In genomic region chr19:1248454-1249297, GRCh38 we compare ENCODE assay signal across 8 cellular contexts. TPM values are rescaled to one million over a fixed set of nuclear protein-coding genes. Genes with fewer than 3 reads are reported as not detected.
DNase-seq lines count a peak whose midpoint lies in the region; ATAC-seq and TF ChIP-seq lines count a peak whose summit lies in the region.

TSS of gene MIDN (plus strand) at chr19:1248583. CDS start at chr19:1250297, 1,714 bp downstream.

- peaks cover 0 to 6% (median 0%) of the 10 kb centered on the region in 3 donors for H3K27me3 Mint-ChIP-seq in CD14-positive monocyte (ENCODE audit: low read depth in 3 of 3)

- H3F3A ChIP-seq in neural cell (ENCODE audit: insufficient read depth, low read length, poor library complexity, severe bottlenecking), result no peaks in the 10 kb centered on the region

- H3K27ac Mint-ChIP-seq in CD14-positive monocyte, result peak within 1 kb of the TSS; percentile 85 to 97 (median 95)

- H3K27ac ChIP-seq in neural cell (ENCODE audit: low read length) (peak within 1 kb of the TSS; percentile 93), suprapubic skin (peak within 1 kb of the TSS; percentile 99)

- H3K9me3 Mint-ChIP-seq in CD14-positive monocyte, result peaks cover 0 to 2% (median 0%) of the 10 kb centered on the region in 7 donors

- peak within 1 kb of the TSS; percentile 76 to 87 for H3K4me3 Mint-ChIP-seq in CD14-positive monocyte

- WGBS in suprapubic skin, result 0% methylated on average over 21 of the region's 107 CpGs

- TF ChIP-seq EP300 in neural cell (conservative IDR thresholded peaks at IDR 0.05; ENCODE audit: poor library complexity, severe bottlenecking), result peak; percentile 80
- no peak for TF ChIP-seq EP300 in suprapubic skin (IDR thresholded peaks at IDR 0.05)

- peak; percentile 36 for ATAC-seq in HG03439 (IDR thresholded peaks at IDR 0.05; ENCODE audit: unreplicated experiment)

- H3K36me3 ChIP-seq in neural cell (ENCODE audit: insufficient read depth, low read length) (no peaks in the 10 kb centered on the region), suprapubic skin (peaks cover 21% of the 10 kb centered on the region)

- peaks cover 22% of the 10 kb centered on the region for H3K4me1 Mint-ChIP-seq in CD14-positive monocyte

- TF ChIP-seq POLR2A in GM19193 (IDR thresholded peaks at IDR 0.05; ENCODE audit: extremely low read depth, insufficient read depth, insufficient read length) (peak; percentile 94), suprapubic skin (IDR thresholded peaks at IDR 0.05) (peak; percentile 42 to 95)

- H3K36me3 Mint-ChIP-seq in CD14-positive monocyte, result peaks cover 8 to 16% of the 10 kb centered on the region in 2 donors

- H3K27me3 ChIP-seq in neural cell (ENCODE audit: insufficient read depth, low read depth, low read length), result no peaks in the 10 kb centered on the region
- H3K27me3 ChIP-seq in suprapubic skin, result no peaks in the 10 kb centered on the region

- TF ChIP-seq RAD21 in neural cell (conservative IDR thresholded peaks at IDR 0.05), result peak; percentile 66

- H3K9me2 ChIP-seq in neural cell (ENCODE audit: insufficient read depth, low read length), result no peaks in the 10 kb centered on the region

- H3K9me3 ChIP-seq in neural cell (ENCODE audit: low read length), result no peaks in the 10 kb centered on the region
- H3K9me3 ChIP-seq in suprapubic skin, result no peaks in the 10 kb centered on the region

- peaks cover 3% of the 10 kb centered on the region for H4K20me1 ChIP-seq in neural cell (ENCODE audit: insufficient read depth)

- intact Hi-C loops in CD14-positive monocyte (cut with micrococcal nuclease), result loop anchor here in 1 of 2 donors (10.0 kb wide), 3 partner anchors 144 to 384 kb away; partner anchors contain the start of genes ARID3A and GPX4

- peak within 1 kb of the TSS; percentile 98 for H3K9ac ChIP-seq in neural cell (ENCODE audit: low read length)

- H3K79me2 ChIP-seq in neural cell (replicated peaks; ENCODE audit: insufficient read depth, low read length), result peaks cover 40% of the 10 kb centered on the region

- peak; percentile 93 for TF ChIP-seq CTCF in CD14-positive monocyte (IDR thresholded peaks at IDR 0.05)
- TF ChIP-seq CTCF in neural cell (IDR thresholded peaks at IDR 0.05; ENCODE audit: poor library complexity, severe bottlenecking), result peak; percentile 94
- TF ChIP-seq CTCF in suprapubic skin (IDR thresholded peaks at IDR 0.05), result peak; percentile 89 to 90

- peaks cover 73% of the 10 kb centered on the region for H3K4me1 ChIP-seq in suprapubic skin

- H2AFZ ChIP-seq in neural cell (ENCODE audit: low read depth, low read length), result no peak within 1 kb of the TSS

- DNase-seq in CD14-positive monocyte (ENCODE audit: low spot score), result peak; percentile 87
- peak; percentile 79 for DNase-seq in OCI-M1 (lab: John Stamatoyannopoulos, UW)
- DNase-seq in activated T-helper 9 cell treated with anti-CD3 and anti-CD28 coated beads, Interleukin-2, amount 50 U/mL, for 16 hours (ENCODE audit: low read depth), result peak; percentile 76
- DNase-seq in fibroblast of the conjunctiva (ENCODE audit: low read depth), result peak; percentile 72
- peak in 1 of 2 donors; percentile 92 for DNase-seq in suprapubic skin (ENCODE audit: low spot score in 2 of 2)

- H3K4me2 ChIP-seq in neural cell (ENCODE audit: low read length), result no peak within 1 kb of the TSS

- H3K4me3 ChIP-seq in neural cell (ENCODE audit: low read length) (peak within 1 kb of the TSS; percentile 93), suprapubic skin (peak within 1 kb of the TSS; percentile 92)

TF ChIP-seq in neural cell, 6 proteins besides CTCF, POLR2A, EP300 and RAD21:
- TF ChIP-seq, protein P1, sequence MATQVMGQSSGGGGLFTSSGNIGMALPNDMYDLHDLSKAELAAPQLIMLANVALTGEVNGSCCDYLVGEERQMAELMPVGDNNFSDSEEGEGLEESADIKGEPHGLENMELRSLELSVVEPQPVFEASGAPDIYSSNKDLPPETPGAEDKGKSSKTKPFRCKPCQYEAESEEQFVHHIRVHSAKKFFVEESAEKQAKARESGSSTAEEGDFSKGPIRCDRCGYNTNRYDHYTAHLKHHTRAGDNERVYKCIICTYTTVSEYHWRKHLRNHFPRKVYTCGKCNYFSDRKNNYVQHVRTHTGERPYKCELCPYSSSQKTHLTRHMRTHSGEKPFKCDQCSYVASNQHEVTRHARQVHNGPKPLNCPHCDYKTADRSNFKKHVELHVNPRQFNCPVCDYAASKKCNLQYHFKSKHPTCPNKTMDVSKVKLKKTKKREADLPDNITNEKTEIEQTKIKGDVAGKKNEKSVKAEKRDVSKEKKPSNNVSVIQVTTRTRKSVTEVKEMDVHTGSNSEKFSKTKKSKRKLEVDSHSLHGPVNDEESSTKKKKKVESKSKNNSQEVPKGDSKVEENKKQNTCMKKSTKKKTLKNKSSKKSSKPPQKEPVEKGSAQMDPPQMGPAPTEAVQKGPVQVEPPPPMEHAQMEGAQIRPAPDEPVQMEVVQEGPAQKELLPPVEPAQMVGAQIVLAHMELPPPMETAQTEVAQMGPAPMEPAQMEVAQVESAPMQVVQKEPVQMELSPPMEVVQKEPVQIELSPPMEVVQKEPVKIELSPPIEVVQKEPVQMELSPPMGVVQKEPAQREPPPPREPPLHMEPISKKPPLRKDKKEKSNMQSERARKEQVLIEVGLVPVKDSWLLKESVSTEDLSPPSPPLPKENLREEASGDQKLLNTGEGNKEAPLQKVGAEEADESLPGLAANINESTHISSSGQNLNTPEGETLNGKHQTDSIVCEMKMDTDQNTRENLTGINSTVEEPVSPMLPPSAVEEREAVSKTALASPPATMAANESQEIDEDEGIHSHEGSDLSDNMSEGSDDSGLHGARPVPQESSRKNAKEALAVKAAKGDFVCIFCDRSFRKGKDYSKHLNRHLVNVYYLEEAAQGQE (IDR thresholded peaks at IDR 0.05; ENCODE audit: borderline replicate concordance), result no peak
- no peak for TF ChIP-seq EZH2 (IDR thresholded peaks at IDR 0.05; ENCODE audit: borderline replicate concordance, insufficient read depth, low read length, poor library complexity, severe bottlenecking)
- TF ChIP-seq POLR2AphosphoS5 (IDR thresholded peaks at IDR 0.05), result peak; percentile 59
- peak; percentile 70 for TF ChIP-seq SMC3 (conservative IDR thresholded peaks at IDR 0.05; ENCODE audit: poor library complexity)
- peak; percentile 51 for TF ChIP-seq MXI1 (conservative IDR thresholded peaks at IDR 0.05; ENCODE audit: poor library complexity, severe bottlenecking)
- no peak for TF ChIP-seq TAF1 (IDR thresholded peaks at IDR 0.05; ENCODE audit: low read depth)

RNA-seq across cellular contexts. Expression of gene MIDN, which starts in this region (rescaled TPM):
- 10 to 100 TPM in 1 of 2 donors, 1 to 10 TPM in 1; 5.6 to 11.0 TPM for polyA plus RNA-seq in CD14-positive monocyte
- polyA plus RNA-seq in neural cell, result 24.8 and 28.3 TPM in 2 replicates
- polyA minus RNA-seq in neural cell, result 56.4 and 57.9 TPM in 2 replicates
- total RNA-seq in suprapubic skin, result 100 to 1,000 TPM in 2 of 4 donors, 10 to 100 TPM in 2; 89.0 to 153 (median 105) TPM
